ENCODE assay signal across 1 cellular context in the genomic region with DNA sequence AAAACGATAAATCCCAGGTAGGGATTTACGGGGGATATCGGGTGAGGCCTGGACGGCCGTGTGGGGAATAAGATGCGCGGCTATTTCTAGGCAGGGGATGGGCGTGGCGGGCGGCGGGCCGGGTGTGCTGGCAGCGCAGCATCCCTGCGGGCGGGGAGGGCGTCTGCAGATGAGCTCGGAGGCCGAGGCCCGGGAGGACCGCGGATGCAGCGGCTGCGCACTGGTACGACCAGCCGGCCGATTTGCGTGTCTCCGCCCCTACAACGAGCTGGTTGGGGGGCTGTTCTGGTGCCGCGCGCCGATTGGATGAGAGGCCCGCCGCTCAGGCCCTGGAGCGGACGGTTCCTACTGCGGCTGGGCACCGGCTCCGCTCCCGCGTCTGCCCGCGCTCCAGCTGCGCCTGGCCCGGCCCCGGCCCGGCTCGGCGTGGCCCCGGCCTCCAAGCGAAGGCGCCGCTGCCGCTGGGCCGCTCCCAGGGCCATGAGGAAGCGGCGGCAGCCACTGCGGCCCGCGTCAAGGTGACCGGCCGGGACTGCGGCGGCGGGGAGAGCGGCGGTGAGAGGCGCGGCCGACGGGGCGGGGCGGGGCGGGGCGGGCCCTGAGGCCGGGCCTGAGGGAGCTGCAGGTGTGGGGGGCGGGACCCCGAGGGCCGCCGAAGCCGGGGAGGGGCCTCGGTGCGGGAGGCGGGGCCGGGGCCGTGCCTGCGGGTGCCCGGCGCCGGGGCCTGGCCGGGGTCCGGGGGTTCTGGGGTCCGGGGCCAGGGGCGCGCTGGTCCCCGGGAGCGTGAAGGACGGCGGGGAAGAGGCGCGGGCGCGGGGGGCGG.
A peak's percentile ranks its signal among the peaks of the same experiment; 100 is the strongest.
TF ChIP-seq lines count a peak whose summit lies in the region.

A gene with protein sequence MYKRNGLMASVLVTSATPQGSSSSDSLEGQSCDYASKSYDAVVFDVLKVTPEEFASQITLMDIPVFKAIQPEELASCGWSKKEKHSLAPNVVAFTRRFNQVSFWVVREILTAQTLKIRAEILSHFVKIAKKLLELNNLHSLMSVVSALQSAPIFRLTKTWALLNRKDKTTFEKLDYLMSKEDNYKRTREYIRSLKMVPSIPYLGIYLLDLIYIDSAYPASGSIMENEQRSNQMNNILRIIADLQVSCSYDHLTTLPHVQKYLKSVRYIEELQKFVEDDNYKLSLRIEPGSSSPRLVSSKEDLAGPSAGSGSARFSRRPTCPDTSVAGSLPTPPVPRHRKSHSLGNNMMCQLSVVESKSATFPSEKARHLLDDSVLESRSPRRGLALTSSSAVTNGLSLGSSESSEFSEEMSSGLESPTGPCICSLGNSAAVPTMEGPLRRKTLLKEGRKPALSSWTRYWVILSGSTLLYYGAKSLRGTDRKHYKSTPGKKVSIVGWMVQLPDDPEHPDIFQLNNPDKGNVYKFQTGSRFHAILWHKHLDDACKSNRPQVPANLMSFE (plus strand): TSS at position 325 of the 823 bp plus-strand sequence. CDS start 47,508 bp downstream, outside the sequence.

TF ChIP-seq in K562, 482 proteins besides CTCF, POLR2A, EP300 and RAD21 (continued from another document and continues in another):
- TF ChIP-seq, protein P1, sequence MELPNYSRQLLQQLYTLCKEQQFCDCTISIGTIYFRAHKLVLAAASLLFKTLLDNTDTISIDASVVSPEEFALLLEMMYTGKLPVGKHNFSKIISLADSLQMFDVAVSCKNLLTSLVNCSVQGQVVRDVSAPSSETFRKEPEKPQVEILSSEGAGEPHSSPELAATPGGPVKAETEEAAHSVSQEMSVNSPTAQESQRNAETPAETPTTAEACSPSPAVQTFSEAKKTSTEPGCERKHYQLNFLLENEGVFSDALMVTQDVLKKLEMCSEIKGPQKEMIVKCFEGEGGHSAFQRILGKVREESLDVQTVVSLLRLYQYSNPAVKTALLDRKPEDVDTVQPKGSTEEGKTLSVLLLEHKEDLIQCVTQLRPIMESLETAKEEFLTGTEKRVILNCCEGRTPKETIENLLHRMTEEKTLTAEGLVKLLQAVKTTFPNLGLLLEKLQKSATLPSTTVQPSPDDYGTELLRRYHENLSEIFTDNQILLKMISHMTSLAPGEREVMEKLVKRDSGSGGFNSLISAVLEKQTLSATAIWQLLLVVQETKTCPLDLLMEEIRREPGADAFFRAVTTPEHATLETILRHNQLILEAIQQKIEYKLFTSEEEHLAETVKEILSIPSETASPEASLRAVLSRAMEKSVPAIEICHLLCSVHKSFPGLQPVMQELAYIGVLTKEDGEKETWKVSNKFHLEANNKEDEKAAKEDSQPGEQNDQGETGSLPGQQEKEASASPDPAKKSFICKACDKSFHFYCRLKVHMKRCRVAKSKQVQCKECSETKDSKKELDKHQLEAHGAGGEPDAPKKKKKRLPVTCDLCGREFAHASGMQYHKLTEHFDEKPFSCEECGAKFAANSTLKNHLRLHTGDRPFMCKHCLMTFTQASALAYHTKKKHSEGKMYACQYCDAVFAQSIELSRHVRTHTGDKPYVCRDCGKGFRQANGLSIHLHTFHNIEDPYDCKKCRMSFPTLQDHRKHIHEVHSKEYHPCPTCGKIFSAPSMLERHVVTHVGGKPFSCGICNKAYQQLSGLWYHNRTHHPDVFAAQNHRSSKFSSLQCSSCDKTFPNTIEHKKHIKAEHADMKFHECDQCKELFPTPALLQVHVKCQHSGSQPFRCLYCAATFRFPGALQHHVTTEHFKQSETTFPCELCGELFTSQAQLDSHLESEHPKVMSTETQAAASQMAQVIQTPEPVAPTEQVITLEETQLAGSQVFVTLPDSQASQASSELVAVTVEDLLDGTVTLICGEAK (IDR thresholded peaks at IDR 0.05), result no peak
- TF ChIP-seq, protein P1 (CRISPR knock-in tag; IDR thresholded peaks at IDR 0.05), result no peak
- no peak for TF ChIP-seq ZEB2 (IDR thresholded peaks at IDR 0.05)
- TF ChIP-seq, protein P2, sequence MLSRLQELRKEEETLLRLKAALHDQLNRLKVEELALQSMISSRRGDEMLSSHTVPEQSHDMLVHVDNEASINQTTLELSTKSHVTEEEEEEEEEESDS (CRISPR knock-in tag; IDR thresholded peaks at IDR 0.05), result no peak
- TF ChIP-seq, protein P3, sequence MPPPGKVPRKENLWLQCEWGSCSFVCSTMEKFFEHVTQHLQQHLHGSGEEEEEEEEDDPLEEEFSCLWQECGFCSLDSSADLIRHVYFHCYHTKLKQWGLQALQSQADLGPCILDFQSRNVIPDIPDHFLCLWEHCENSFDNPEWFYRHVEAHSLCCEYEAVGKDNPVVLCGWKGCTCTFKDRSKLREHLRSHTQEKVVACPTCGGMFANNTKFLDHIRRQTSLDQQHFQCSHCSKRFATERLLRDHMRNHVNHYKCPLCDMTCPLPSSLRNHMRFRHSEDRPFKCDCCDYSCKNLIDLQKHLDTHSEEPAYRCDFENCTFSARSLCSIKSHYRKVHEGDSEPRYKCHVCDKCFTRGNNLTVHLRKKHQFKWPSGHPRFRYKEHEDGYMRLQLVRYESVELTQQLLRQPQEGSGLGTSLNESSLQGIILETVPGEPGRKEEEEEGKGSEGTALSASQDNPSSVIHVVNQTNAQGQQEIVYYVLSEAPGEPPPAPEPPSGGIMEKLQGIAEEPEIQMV (tag; conservative IDR thresholded peaks at IDR 0.05; ENCODE audit: low read depth), result no peak
- TF ChIP-seq, protein P4, sequence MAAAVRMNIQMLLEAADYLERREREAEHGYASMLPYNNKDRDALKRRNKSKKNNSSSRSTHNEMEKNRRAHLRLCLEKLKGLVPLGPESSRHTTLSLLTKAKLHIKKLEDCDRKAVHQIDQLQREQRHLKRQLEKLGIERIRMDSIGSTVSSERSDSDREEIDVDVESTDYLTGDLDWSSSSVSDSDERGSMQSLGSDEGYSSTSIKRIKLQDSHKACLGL (CRISPR knock-in tag; IDR thresholded peaks at IDR 0.05; ENCODE audit: borderline replicate concordance, poor library complexity, severe bottlenecking), result no peak
- TF ChIP-seq MCM3 (IDR thresholded peaks at IDR 0.05), result no peak
- no peak for TF ChIP-seq ZSCAN32 (CRISPR knock-in tag; IDR thresholded peaks at IDR 0.05)
- TF ChIP-seq, protein P5, sequence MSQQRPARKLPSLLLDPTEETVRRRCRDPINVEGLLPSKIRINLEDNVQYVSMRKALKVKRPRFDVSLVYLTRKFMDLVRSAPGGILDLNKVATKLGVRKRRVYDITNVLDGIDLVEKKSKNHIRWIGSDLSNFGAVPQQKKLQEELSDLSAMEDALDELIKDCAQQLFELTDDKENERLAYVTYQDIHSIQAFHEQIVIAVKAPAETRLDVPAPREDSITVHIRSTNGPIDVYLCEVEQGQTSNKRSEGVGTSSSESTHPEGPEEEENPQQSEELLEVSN (IDR thresholded peaks at IDR 0.05; ENCODE audit: borderline replicate concordance in 1 of 2, extremely low read depth in 1 of 2, insufficient read depth in 1 of 2, insufficient read length in 1 of 2, low read depth in 1 of 2, low read length in 1 of 2, poor library complexity in 1 of 2, severe bottlenecking in 1 of 2), result peak in 1 of 2 experiments; percentile 49
- TF ChIP-seq CREBBP (IDR thresholded peaks at IDR 0.05; ENCODE audit: low read depth, low read length), result no peak
- TF ChIP-seq, protein P6, sequence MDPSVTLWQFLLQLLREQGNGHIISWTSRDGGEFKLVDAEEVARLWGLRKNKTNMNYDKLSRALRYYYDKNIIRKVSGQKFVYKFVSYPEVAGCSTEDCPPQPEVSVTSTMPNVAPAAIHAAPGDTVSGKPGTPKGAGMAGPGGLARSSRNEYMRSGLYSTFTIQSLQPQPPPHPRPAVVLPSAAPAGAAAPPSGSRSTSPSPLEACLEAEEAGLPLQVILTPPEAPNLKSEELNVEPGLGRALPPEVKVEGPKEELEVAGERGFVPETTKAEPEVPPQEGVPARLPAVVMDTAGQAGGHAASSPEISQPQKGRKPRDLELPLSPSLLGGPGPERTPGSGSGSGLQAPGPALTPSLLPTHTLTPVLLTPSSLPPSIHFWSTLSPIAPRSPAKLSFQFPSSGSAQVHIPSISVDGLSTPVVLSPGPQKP (CRISPR knock-in tag; IDR thresholded peaks at IDR 0.05), result no peak
- peak; percentile 95 for TF ChIP-seq CTBP1 (IDR thresholded peaks at IDR 0.05; ENCODE audit: borderline replicate concordance)
- TF ChIP-seq, protein P7, sequence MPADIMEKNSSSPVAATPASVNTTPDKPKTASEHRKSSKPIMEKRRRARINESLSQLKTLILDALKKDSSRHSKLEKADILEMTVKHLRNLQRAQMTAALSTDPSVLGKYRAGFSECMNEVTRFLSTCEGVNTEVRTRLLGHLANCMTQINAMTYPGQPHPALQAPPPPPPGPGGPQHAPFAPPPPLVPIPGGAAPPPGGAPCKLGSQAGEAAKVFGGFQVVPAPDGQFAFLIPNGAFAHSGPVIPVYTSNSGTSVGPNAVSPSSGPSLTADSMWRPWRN (IDR thresholded peaks at IDR 0.05; ENCODE audit: low read depth), result no peak
- TF ChIP-seq, protein P8, sequence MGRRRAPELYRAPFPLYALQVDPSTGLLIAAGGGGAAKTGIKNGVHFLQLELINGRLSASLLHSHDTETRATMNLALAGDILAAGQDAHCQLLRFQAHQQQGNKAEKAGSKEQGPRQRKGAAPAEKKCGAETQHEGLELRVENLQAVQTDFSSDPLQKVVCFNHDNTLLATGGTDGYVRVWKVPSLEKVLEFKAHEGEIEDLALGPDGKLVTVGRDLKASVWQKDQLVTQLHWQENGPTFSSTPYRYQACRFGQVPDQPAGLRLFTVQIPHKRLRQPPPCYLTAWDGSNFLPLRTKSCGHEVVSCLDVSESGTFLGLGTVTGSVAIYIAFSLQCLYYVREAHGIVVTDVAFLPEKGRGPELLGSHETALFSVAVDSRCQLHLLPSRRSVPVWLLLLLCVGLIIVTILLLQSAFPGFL (CRISPR knock-in tag; IDR thresholded peaks at IDR 0.05), result no peak
- no peak for TF ChIP-seq HDGF (IDR thresholded peaks at IDR 0.05)
- no peak for TF ChIP-seq ZZZ3 (IDR thresholded peaks at IDR 0.05)
- no peak for TF ChIP-seq NCOA1 (IDR thresholded peaks at IDR 0.05; ENCODE audit: low read depth)
- TF ChIP-seq TCFL5 (CRISPR knock-in tag; conservative IDR thresholded peaks at IDR 0.05), result no peak
- TF ChIP-seq FOS (IDR thresholded peaks at IDR 0.05; ENCODE audit: extremely low read depth, insufficient read length), result peak; percentile 84
- TF ChIP-seq HDAC2 (IDR thresholded peaks at IDR 0.05), result no peak
- no peak for TF ChIP-seq ZNF766 (CRISPR knock-in tag; conservative IDR thresholded peaks at IDR 0.05)
- TF ChIP-seq ZNF146 (CRISPR knock-in tag; IDR thresholded peaks at IDR 0.05; ENCODE audit: unreplicated experiment), result no peak
- TF ChIP-seq SMAD3 (CRISPR knock-in tag; conservative IDR thresholded peaks at IDR 0.05), result no peak
- TF ChIP-seq KAT8 (IDR thresholded peaks at IDR 0.05; ENCODE audit: low read depth), result no peak
- TF ChIP-seq ATF1 (CRISPR knock-in tag; IDR thresholded peaks at IDR 0.05), result no peak
- TF ChIP-seq ATF1 (tag; IDR thresholded peaks at IDR 0.05), result peak; percentile 38; the same call in 1 of the 2 replicates
- TF ChIP-seq, protein P9, sequence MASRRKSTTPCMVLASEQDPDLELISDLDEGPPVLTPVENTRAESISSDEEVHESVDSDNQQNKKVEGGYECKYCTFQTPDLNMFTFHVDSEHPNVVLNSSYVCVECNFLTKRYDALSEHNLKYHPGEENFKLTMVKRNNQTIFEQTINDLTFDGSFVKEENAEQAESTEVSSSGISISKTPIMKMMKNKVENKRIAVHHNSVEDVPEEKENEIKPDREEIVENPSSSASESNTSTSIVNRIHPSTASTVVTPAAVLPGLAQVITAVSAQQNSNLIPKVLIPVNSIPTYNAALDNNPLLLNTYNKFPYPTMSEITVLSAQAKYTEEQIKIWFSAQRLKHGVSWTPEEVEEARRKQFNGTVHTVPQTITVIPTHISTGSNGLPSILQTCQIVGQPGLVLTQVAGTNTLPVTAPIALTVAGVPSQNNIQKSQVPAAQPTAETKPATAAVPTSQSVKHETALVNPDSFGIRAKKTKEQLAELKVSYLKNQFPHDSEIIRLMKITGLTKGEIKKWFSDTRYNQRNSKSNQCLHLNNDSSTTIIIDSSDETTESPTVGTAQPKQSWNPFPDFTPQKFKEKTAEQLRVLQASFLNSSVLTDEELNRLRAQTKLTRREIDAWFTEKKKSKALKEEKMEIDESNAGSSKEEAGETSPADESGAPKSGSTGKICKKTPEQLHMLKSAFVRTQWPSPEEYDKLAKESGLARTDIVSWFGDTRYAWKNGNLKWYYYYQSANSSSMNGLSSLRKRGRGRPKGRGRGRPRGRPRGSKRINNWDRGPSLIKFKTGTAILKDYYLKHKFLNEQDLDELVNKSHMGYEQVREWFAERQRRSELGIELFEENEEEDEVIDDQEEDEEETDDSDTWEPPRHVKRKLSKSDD (conservative IDR thresholded peaks at IDR 0.05; ENCODE audit: low read length), result no peak
- TF ChIP-seq FOXP1 (CRISPR knock-in tag; IDR thresholded peaks at IDR 0.05), result no peak
